Comparison of ENCODE assay signal across 20 cellular contexts in genomic region chr1:45820173-45820572, GRCh38. TPM values are rescaled to one million over a fixed set of nuclear protein-coding genes. Genes with fewer than 3 reads are reported as not detected.
DNase-seq lines count a peak whose midpoint lies in the region; ATAC-seq, FAIRE-seq and TF ChIP-seq lines count a peak whose summit lies in the region.
"Had no signal": no experiment of that assay in that cellular context is flagged by ENCODE, and none has a peak within 500 bp of the region (broad histone marks: within the 10 kb centered on the region; RNA-seq: fewer than 3 reads in every experiment).

No MANE protein-coding gene starts in this region.

- H3K9me3 ChIP-seq in GM12878 (replicated peaks; ENCODE audit: control insufficient read depth, insufficient read depth, low read length) (no peaks in the 10 kb centered on the region; the same call in 1 of the 3 replicates), Peyer's patch (no peaks in the 10 kb centered on the region)
- H3K9me3 ChIP-seq: BE2C had no signal

- in situ Hi-C loops in GM12878 (cut with MboI): no loop called here

- no peak overlapping the region for H3K9ac ChIP-seq in GM12878 (ENCODE audit: control insufficient read depth, insufficient read depth, low read length)

- H3K36me3 ChIP-seq in GM12878 (ENCODE audit: control insufficient read depth in 2 of 2, insufficient read depth in 2 of 2, low read length in 1 of 2): no peaks in the 10 kb centered on the region; a peak in 2 of 4 replicates
- peaks cover 0 to 8% (median 0%) of the 10 kb centered on the region in 3 donors for H3K36me3 ChIP-seq in Peyer's patch
- H3K36me3 ChIP-seq: BE2C had no signal

- POLR2A ChIA-PET in GM12878 (lab: Charles Lee): interaction anchor here (0.5 kb wide), 1 partner anchor 290 kb away, joined by 4 read pairs; no protein-coding TSS in a partner anchor

- H3K4me3 ChIP-seq in GM12878: peak overlapping the region; percentile 10; the same call in 1 of the 2 replicates
- no peak overlapping the region for H3K4me3 ChIP-seq in Peyer's patch

- TF ChIP-seq EP300 in GM12878 (IDR thresholded peaks at IDR 0.05; ENCODE audit: borderline replicate concordance in 1 of 2, control insufficient read depth in 1 of 2, low read depth in 2 of 2, low read length in 2 of 2): no peak

- no peak for TF ChIP-seq POLR2A in GM12878 (IDR thresholded peaks at IDR 0.05; ENCODE audit: low read depth, low read length)
- no peak for TF ChIP-seq POLR2A in Peyer's patch (IDR thresholded peaks at IDR 0.05)

- H2AFZ ChIP-seq in GM12878 (ENCODE audit: control insufficient read depth, low read depth, low read length): no peak overlapping the region

- H3K27me3 ChIP-seq in GM12878 (replicated peaks in 1 of 2; ENCODE audit: control insufficient read depth in 2 of 2, insufficient read depth in 2 of 2, low read length in 1 of 2) (no peaks in the 10 kb centered on the region), Peyer's patch (no peaks in the 10 kb centered on the region)
- H3K27me3 ChIP-seq: BE2C had no signal

- intact Hi-C loops in GM12878 (cut with micrococcal nuclease; ENCODE audit: unreplicated experiment): no loop called here

- no peak for TF ChIP-seq CTCF in GM12878 (IDR thresholded peaks at IDR 0.05 in 2 of 3, conservative IDR thresholded peaks at IDR 0.05 in 1 of 3; ENCODE audit: control insufficient read depth in 2 of 3, extremely low read depth in 1 of 3, insufficient read depth in 1 of 3, low read depth in 3 of 3, low read length in 3 of 3)
- no peak for TF ChIP-seq CTCF in Peyer's patch (IDR thresholded peaks at IDR 0.05)

- BruUV-seq in GM12878 (replicated peaks; lab: Mats Ljungman, UMichigan): no TSS peak

- peaks cover 10% of the 10 kb centered on the region for H3K79me2 ChIP-seq in GM12878 (ENCODE audit: control insufficient read depth, insufficient read depth, low read length)

- TF ChIP-seq RAD21 in GM12878 (IDR thresholded peaks at IDR 0.05; ENCODE audit: insufficient read depth, low read depth, low read length): no peak

- SMC1A ChIA-PET in GM12878 (lab: Charles Lee; ENCODE audit: uncharacterized antibody, unreplicated experiment): no interaction called here

- RAD21 ChIA-PET in GM12878 (lab: Charles Lee; ENCODE audit: unreplicated experiment): interaction anchor here (0.8 to 1.0 kb wide), 2 partner anchors 10 to 14 kb away, joined by 3 read pairs; no protein-coding TSS in a partner anchor

- CTCF ChIA-PET in GM12878 (lab: Yijun Ruan, JAX): interaction anchor here (1.1 kb wide), 1 partner anchor 164 kb away, joined by 3 read pairs; no protein-coding TSS in a partner anchor

- DNase-seq in NOMO-1 (lab: John Stamatoyannopoulos, UW; ENCODE audit: unreplicated experiment in 2 of 2) (peak; percentile 1 to 51), NOMO-1 treated with dmso at 0.1 percent for 144 hours (lab: John Stamatoyannopoulos, UW; ENCODE audit: unreplicated experiment) (no peak), NOMO-1 treated with DMSO at 0.1 percent for 48 hours (lab: John Stamatoyannopoulos, UW; ENCODE audit: unreplicated experiment) (peak; percentile 31), GM12878 (ENCODE audit: low read depth, low spot score) (no peak), NCI-H2227 treated with DMSO at 0.1 percent for 48 hours (lab: John Stamatoyannopoulos, UW) (no peak), dermis blood vessel endothelial cell (no peak), Peyer's patch (no peak), HUDEP-2 (lab: John Stamatoyannopoulos, UW; ENCODE audit: unreplicated experiment in 76 of 76) (no peak)
- DNase-seq: BE2C; CD8-positive, alpha-beta memory T cell; DMS79 treated with DMSO at 0.1 percent for 48 hours; IMR-90; NCI-H1092; NCI-H2081 treated with DMSO at 0.1 percent for 48 hours; NCI-H510A treated with DMSO at 0.1 percent for 48 hours; NCI-H82 had no signal

- no peak overlapping the region for H3K4me2 ChIP-seq in GM12878 (ENCODE audit: control insufficient read depth, insufficient read depth)

- H3K4me1 ChIP-seq in GM12878 (ENCODE audit: control insufficient read depth, insufficient read depth, low read length): peaks cover 7% of the 10 kb centered on the region; the same call in 1 of the 2 replicates
- H3K4me1 ChIP-seq in Peyer's patch: peaks cover 0 to 13% (median 0%) of the 10 kb centered on the region in 4 donors
- H3K4me1 ChIP-seq: BE2C had no signal

- FAIRE-seq in GM12878 (lab: Jason Lieb, UNC): peak; percentile 49
- FAIRE-seq: G401.6, GM12892, H54 had no signal

- H3K27ac ChIP-seq in GM12878 (ENCODE audit: control insufficient read depth, insufficient read depth) (no peak overlapping the region), Peyer's patch (no peak overlapping the region)
- H3K27ac ChIP-seq: 22Rv1 had no signal

- no peaks in the 10 kb centered on the region for H4K20me1 ChIP-seq in GM12878 (ENCODE audit: control insufficient read depth, insufficient read depth)

- peak; percentile 71 for ATAC-seq in GM12878

TF ChIP-seq in GM12878, 131 proteins besides CTCF, POLR2A, EP300 and RAD21:
- TF ChIP-seq ZNF384 (IDR thresholded peaks at IDR 0.05; ENCODE audit: borderline replicate concordance, low read depth, low read length) (0 out of 2 replicates have a peak, but pooled peaks have one; percentile 10), SPI1 (IDR thresholded peaks at IDR 0.05; ENCODE audit: borderline replicate concordance, insufficient read depth, low read depth, low read length) (peak; percentile 65), BMI1 (IDR thresholded peaks at IDR 0.05; ENCODE audit: borderline replicate concordance) (peak; percentile 60), ELK1 (IDR thresholded peaks at IDR 0.05; ENCODE audit: low read depth, low read length) (no peak)

RNA-seq across cellular contexts. Expression of gene MAST2, which starts 16.8 kb away (rescaled TPM):
- total RNA-seq in GM12878 (2013; cell fraction: nucleolus; rRNA removed): 51.6 and 64.3 TPM in 2 replicates
- total RNA-seq in GM12878 (2014; rRNA removed) (16.7 and 20.2 TPM in 2 replicates), GM12878 (2014; rRNA removed; fragmentation: Illumina TruSeq; extraction: Trizol) (11.7 and 12.2 TPM in 2 replicates), GM12878 (2021) (25.1 and 28.7 TPM in 2 replicates), dermis blood vessel endothelial cell (17.2 and 21.3 TPM in 2 replicates), Peyer's patch (100 to 1,000 TPM in 3 of 4 donors, 10 to 100 TPM in 1; 75.9 to 249 (median 134) TPM)
- 9.0 TPM for polyA plus RNA-seq in GM12878 (2011; ENCODE audit: low read depth)
- polyA plus RNA-seq in GM12878 (2011; rRNA removed) (8.3 and 11.3 TPM in 2 replicates), GM12878 (2014; fragmentation: Illumina TruSeq; extraction: Trizol) (13.1 and 17.6 TPM in 2 replicates), GM12878 (2014; fragmentation: Nextera tagmentation; extraction: Ambion mirVana) (1 to 10 TPM; 1.0 to 1.4 TPM), GM12878 (2014; rRNA removed) (15.2 and 16.3 TPM in 2 replicates), GM12878 (2016; fragmentation: Nextera tagmentation; extraction: Ambion mirVana) (10 to 100 TPM; 13.0 to 14.6 TPM)
- 11.9 and 13.8 TPM in 2 replicates for polyA plus RNA-seq in GM12878 (2011; cell fraction: cytosol; rRNA removed)
- polyA plus RNA-seq in GM12878 (2011; cell fraction: nucleus; rRNA removed): 44.4 and 47.3 TPM in 2 replicates
- polyA plus RNA-seq in GM12878 (2012): 9.2 and 10.6 TPM in 2 replicates
- polyA minus RNA-seq in GM12878 (2011; rRNA and poly(A)+ RNA removed): 25.2 and 34.2 TPM in 2 replicates
- 13.1 and 13.9 TPM in 2 replicates for polyA minus RNA-seq in GM12878 (2011; cell fraction: cytosol; rRNA and poly(A)+ RNA removed)
- 23.3 and 39.6 TPM in 2 replicates for polyA minus RNA-seq in GM12878 (2011; cell fraction: nucleus; rRNA and poly(A)+ RNA removed)

Comparison
In these comparisons a context has a peak if more than half of its experiments do, and no peak if none do; other contexts are left out.
1. DNase-seq: peak in NOMO-1 (2 of 2) and NOMO-1 treated with DMSO at 0.1 percent for 48 hours (single experiment); none in NOMO-1 treated with dmso at 0.1 percent for 144 hours (single experiment), GM12878 (single experiment), NCI-H2227 treated with DMSO at 0.1 percent for 48 hours (single experiment), dermis blood vessel endothelial cell (single experiment), Peyer's patch (0 of 3) and HUDEP-2 (0 of 76).